ENCODE assay signal across 1 cellular context in the genomic region with DNA sequence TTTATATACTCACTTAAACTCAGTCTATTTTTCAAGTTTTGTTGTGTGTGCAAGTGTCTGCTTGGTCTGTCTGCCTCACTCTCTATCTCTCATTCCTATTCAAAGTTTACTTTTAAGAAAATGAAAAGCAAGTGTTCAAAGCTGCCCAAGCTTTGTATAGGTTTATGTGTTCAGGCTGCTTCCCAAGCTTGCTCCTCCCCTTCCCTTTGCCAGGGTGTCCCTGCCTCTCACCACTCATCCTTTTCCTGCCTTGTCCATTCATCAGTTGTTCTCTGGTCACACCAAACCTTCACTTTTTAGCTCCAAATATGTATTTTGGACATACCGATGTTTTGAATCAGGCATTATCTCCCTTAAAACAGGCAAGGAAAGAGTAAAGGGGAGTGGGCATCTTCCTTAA.
TF ChIP-seq lines count a peak whose summit lies in the region.

No MANE protein-coding gene starts in this region.

TF ChIP-seq in GM12878, 131 proteins besides CTCF, POLR2A, EP300 and RAD21:
- no peak for TF ChIP-seq ZNF384 (IDR thresholded peaks at IDR 0.05; ENCODE audit: borderline replicate concordance, low read depth, low read length)
- no peak for TF ChIP-seq ZNF24 (IDR thresholded peaks at IDR 0.05)
- TF ChIP-seq, protein P1, sequence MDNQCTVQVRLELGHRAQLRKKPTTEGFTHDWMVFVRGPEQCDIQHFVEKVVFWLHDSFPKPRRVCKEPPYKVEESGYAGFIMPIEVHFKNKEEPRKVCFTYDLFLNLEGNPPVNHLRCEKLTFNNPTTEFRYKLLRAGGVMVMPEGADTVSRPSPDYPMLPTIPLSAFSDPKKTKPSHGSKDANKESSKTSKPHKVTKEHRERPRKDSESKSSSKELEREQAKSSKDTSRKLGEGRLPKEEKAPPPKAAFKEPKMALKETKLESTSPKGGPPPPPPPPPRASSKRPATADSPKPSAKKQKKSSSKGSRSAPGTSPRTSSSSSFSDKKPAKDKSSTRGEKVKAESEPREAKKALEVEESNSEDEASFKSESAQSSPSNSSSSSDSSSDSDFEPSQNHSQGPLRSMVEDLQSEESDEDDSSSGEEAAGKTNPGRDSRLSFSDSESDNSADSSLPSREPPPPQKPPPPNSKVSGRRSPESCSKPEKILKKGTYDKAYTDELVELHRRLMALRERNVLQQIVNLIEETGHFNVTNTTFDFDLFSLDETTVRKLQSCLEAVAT (IDR thresholded peaks at IDR 0.05): no peak
- no peak for TF ChIP-seq MXI1 (IDR thresholded peaks at IDR 0.05; ENCODE audit: low read depth, low read length)
- TF ChIP-seq, protein P2, sequence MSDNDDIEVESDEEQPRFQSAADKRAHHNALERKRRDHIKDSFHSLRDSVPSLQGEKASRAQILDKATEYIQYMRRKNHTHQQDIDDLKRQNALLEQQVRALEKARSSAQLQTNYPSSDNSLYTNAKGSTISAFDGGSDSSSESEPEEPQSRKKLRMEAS (IDR thresholded peaks at IDR 0.05; ENCODE audit: low read depth, low read length): no peak
- no peak for TF ChIP-seq SUZ12 (IDR thresholded peaks at IDR 0.05; ENCODE audit: unreplicated experiment)
- TF ChIP-seq PAX5 (IDR thresholded peaks at IDR 0.05; ENCODE audit: borderline replicate concordance, low read depth, low read length): no peak
